In the genomic region with DNA sequence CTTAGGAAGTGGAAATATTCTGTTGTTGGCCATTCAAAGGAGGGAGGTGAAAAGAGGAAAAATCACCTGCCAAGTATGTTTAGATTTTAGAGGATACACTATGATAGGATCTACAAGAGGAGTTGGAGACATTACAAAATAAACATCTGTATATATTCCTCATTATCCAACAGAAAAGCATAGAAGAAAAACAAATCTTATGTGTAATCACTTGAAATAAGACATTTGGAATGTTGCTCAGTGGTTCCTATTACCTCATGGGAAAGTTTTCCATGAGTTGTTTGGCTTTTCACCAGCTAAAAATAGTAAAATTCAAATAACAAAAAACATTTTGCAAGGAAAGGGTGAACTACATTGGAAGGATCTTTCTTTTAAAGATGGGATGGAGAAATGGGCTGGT, we compare ENCODE assay signal across 19 cellular contexts.
DNase-seq lines count a peak whose midpoint lies in the region; ATAC-seq and TF ChIP-seq lines count a peak whose summit lies in the region.
"Had no signal": no experiment of that assay in that cellular context is flagged by ENCODE, and none has a peak within 500 bp of the region (broad histone marks: within the 10 kb centered on the region; RNA-seq: fewer than 3 reads in every experiment).

No MANE protein-coding gene starts in this region.

- peaks cover 9% of the 10 kb centered on the region for H3K36me3 Mint-ChIP-seq in HFFc6 (ENCODE audit: low read depth)
- H3K36me3 Mint-ChIP-seq: immature natural killer cell, memory B cell had no signal

- H3K9me3 ChIP-seq in HAP-1 = no peaks in the 10 kb centered on the region

- peak overlapping the region; percentile 66 for H3K27ac ChIP-seq in brain microvascular endothelial cell
- H3K27ac ChIP-seq: A549, transverse colon had no signal

- in situ Hi-C loops in brain microvascular endothelial cell (cut with HindIII; ENCODE audit: low pct_ligation_motif_present, low sequenced_read_pairs) = no loop called here
- in situ Hi-C loops in HAP-1 (cut with MboI; ENCODE audit: low sequenced_read_pairs) = no loop called here

- peaks cover 1% of the 10 kb centered on the region for H3K27me3 Mint-ChIP-seq in HFFc6 (ENCODE audit: insufficient read depth)

- POLR2A ChIA-PET in AG04449 (lab: Yijun Ruan, JAX) = no interaction called here

- CTCF ChIA-PET in AG04449 (lab: Yijun Ruan, JAX) = interaction anchor here (1.3 kb wide), 1 partner anchor 21 kb away, joined by 4 read pairs; no protein-coding TSS in a partner anchor

- TF ChIP-seq CTCF in AG04449 (IDR thresholded peaks at IDR 0.05; ENCODE audit: insufficient read depth, low read length, missing control alignments) = no peak
- no peak for TF ChIP-seq CTCF in HFFc6 (IDR thresholded peaks at IDR 0.05)
- TF ChIP-seq CTCF in brain microvascular endothelial cell (IDR thresholded peaks at IDR 0.05; ENCODE audit: low read depth, low read length, missing control alignments) = no peak

- H3K36me3 ChIP-seq in brain microvascular endothelial cell (replicated peaks) (no peaks in the 10 kb centered on the region), HAP-1 (replicated peaks) (no peaks in the 10 kb centered on the region)
- H3K36me3 ChIP-seq: transverse colon had no signal

- no peak for TF ChIP-seq POLR2A in GM18505 (IDR thresholded peaks at IDR 0.05; ENCODE audit: borderline replicate concordance, extremely low read depth, insufficient read depth, insufficient read length)

- H3K4me1 Mint-ChIP-seq in HFFc6 (ENCODE audit: low read depth) = peaks cover 11% of the 10 kb centered on the region
- H3K4me1 Mint-ChIP-seq: immature natural killer cell, memory B cell, nephron progenitor cell had no signal

- no peaks in the 10 kb centered on the region for H3K4me1 ChIP-seq in HAP-1
- H3K4me1 ChIP-seq: A549, transverse colon had no signal

- H3K9me3 Mint-ChIP-seq in HFFc6 = peaks cover 20% of the 10 kb centered on the region
- H3K9me3 Mint-ChIP-seq: immature natural killer cell, memory B cell had no signal

- H3K4me3 ChIP-seq in AG04449 (ENCODE audit: low read depth, low read length) (no peak overlapping the region), brain microvascular endothelial cell (ENCODE audit: low read depth, low read length) (no peak overlapping the region), HAP-1 (no peak overlapping the region)
- H3K4me3 ChIP-seq: A549, transverse colon had no signal

- no peak overlapping the region for H3K4me3 Mint-ChIP-seq in HFFc6
- H3K4me3 Mint-ChIP-seq: endodermal cell, immature natural killer cell, memory B cell, nephron progenitor cell had no signal

- DNase-seq in AG04449 (ENCODE audit: low read depth, low spot score) (peak; percentile 74), HFFc6 (peak; percentile 73), brain microvascular endothelial cell (peak; percentile 38), hepatic stellate cell (ENCODE audit: low spot score) (peak; percentile 57), UCSD-AML1 (lab: John Stamatoyannopoulos, UW; ENCODE audit: unreplicated experiment) (no peak), HAP-1 (ENCODE audit: low spot score in 2 of 2) (no peak), NOMO-1 treated with DMSO at 0.1 percent for 48 hours (lab: John Stamatoyannopoulos, UW; ENCODE audit: unreplicated experiment) (no peak)
- DNase-seq: activated CD4-positive, alpha-beta T cell treated with anti-CD3 and anti-CD28 coated beads for 1 hour; activated naive CD4-positive, alpha-beta T cell; COR-L47; endodermal cell; immature natural killer cell; NCI-H345; nephron progenitor cell; SHP77 treated with DMSO at 0.1 percent for 48 hours; transverse colon had no signal

- H3K27ac Mint-ChIP-seq in HFFc6 = peak overlapping the region; percentile 62
- H3K27ac Mint-ChIP-seq: endodermal cell, immature natural killer cell, memory B cell, nephron progenitor cell had no signal

- ATAC-seq in GM18505 (IDR thresholded peaks at IDR 0.05; ENCODE audit: unreplicated experiment) = no peak
- ATAC-seq: A549 had no signal

- H3K27me3 ChIP-seq in brain microvascular endothelial cell (replicated peaks) (no peaks in the 10 kb centered on the region), HAP-1 (ENCODE audit: low read depth) (no peaks in the 10 kb centered on the region)
- H3K27me3 ChIP-seq: transverse colon had no signal

Comparison
In these comparisons a context has a peak if more than half of its experiments do, and no peak if none do; other contexts are left out.
1. DNase-seq: peak in AG04449 (single experiment), HFFc6 (single experiment), brain microvascular endothelial cell (single experiment) and hepatic stellate cell (single experiment); none in UCSD-AML1 (single experiment), HAP-1 (0 of 2) and NOMO-1 treated with DMSO at 0.1 percent for 48 hours (single experiment).